21 cellular contexts compared by ENCODE assay signal in the genomic region with DNA sequence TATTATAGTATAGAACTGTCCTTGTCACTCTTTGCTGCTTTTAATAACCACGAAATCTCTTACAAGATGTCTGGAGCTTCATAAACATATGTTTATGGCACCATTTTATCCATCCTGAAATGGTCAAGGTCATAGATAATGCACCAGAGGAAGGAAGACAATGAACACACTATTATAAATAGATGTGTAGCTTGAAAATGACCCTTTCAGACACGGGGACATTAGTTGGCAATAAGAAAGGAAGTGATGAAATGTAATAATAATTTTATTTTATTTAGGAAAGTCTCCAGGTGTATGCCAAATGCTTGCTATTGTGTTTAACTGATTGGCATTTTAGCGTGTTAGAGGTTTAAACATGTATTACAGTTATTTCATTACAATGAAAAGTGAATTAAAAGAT.
"Had no signal": no experiment of that assay in that cellular context is flagged by ENCODE, and none has a peak within 500 bp of the region (broad histone marks: within the 10 kb centered on the region; RNA-seq: fewer than 3 reads in every experiment).

No MANE protein-coding gene starts in this region.

- FAIRE-seq: HepG2 had no signal

- H3K27ac ChIP-seq: adrenal gland, Peyer's patch, RWPE1 had no signal

- H3K9me3 ChIP-seq: adrenal gland, MG63, Peyer's patch had no signal

- H3K4me3 ChIP-seq: adrenal gland, MG63, Peyer's patch had no signal

- ATAC-seq: activated CD4-positive, CD25-positive, alpha-beta regulatory T cell treated with anti-CD3 and anti-CD28 coated beads, Interleukin-2, amount 50 U/mL, for 24 hours; activated CD8-positive, alpha-beta T cell treated with anti-CD3 and anti-CD28 coated beads for 36 hours; HepG2 had no signal

- H3K4me1 ChIP-seq: Peyer's patch had no signal

- DNase-seq: activated CD4-positive, alpha-beta T cell treated with anti-CD3 and anti-CD28 coated beads for 4 hours; activated CD8-positive, alpha-beta memory T cell treated with anti-CD3 and anti-CD28 coated beads, Interleukin-2, amount 50 U/mL, for 48 hours; activated CD8-positive, alpha-beta T cell treated with anti-CD3 and anti-CD28 coated beads for 36 hours; activated naive CD4-positive, alpha-beta T cell treated with anti-CD3 and anti-CD28 coated beads, Interleukin-2, amount 50 U/mL, for 16 hours; activated naive CD8-positive, alpha-beta T cell treated with anti-CD3 and anti-CD28 coated beads, Interleukin-2, amount 10 ng/mL, durations not matched to agents 7 days and 5 days; activated T-cell treated with anti-CD3 and anti-CD28 coated beads, Interleukin-2, amount 50 U/mL, for 1 hour; adrenal gland; anterior cingulate cortex; MG63; MV-4-11; NCI-H1092 treated with DMSO at 0.1 percent for 48 hours; NCI-H1417 treated with DMSO at 0.1 percent for 48 hours; NCI-H1694; NCI-H2029 treated with DMSO at 0.1 percent for 48 hours; NCI-H446; NCI-H524; Peyer's patch; SHP77 treated with DMSO at 0.1 percent for 48 hours had no signal

- H3K36me3 ChIP-seq: adrenal gland, Peyer's patch had no signal

- H3K27me3 ChIP-seq: adrenal gland, MG63, Peyer's patch had no signal
